15 cellular contexts compared by ENCODE assay signal in genomic region chr12:6626654-6627283, GRCh38. TPM values are rescaled to one million over a fixed set of nuclear protein-coding genes. Genes with fewer than 3 reads are reported as not detected.
DNase-seq lines count a peak whose midpoint lies in the region; ATAC-seq and TF ChIP-seq lines count a peak whose summit lies in the region.
"Had no signal": no experiment of that assay in that cellular context is flagged by ENCODE, and none has a peak within 500 bp of the region (broad histone marks: within the 10 kb centered on the region; RNA-seq: fewer than 3 reads in every experiment).

No MANE protein-coding gene starts in this region.

- no peaks in the 10 kb centered on the region for H3K36me3 Mint-ChIP-seq in stimulated activated naive CD8-positive, alpha-beta T cell treated with anti-CD3 and anti-CD28 coated beads, Interleukin-15, Interleukin-2, amounts not matched to agents 100 ng/mL and 50 ng/mL, for 24 hours (ENCODE audit: low read depth)
- peaks cover 53% of the 10 kb centered on the region for H3K36me3 Mint-ChIP-seq in effector memory CD8-positive, alpha-beta T cell (ENCODE audit: insufficient read depth)

- no peak overlapping the region for H3K4me3 ChIP-seq in SK-N-MC
- no peak overlapping the region for H3K4me3 ChIP-seq in transverse colon
- H3K4me3 ChIP-seq: cardiac muscle cell had no signal

- peak overlapping the region; percentile 26 for H3K9ac ChIP-seq in SK-N-MC (ENCODE audit: insufficient read length)
- H3K9ac ChIP-seq: parathyroid adenoma had no signal

- H3K27ac ChIP-seq in SK-N-MC (no peak overlapping the region), transverse colon (no peak overlapping the region)
- H3K27ac ChIP-seq: cardiac muscle cell, epithelial cell of prostate, lower lobe of right lung, parathyroid adenoma had no signal

- intact Hi-C loops in transverse colon (cut with DNase I; ENCODE audit: low total_unique reads): no loop called here

- no peaks in the 10 kb centered on the region for H3K27me3 ChIP-seq in transverse colon
- H3K27me3 ChIP-seq: cardiac muscle cell had no signal

- no peaks in the 10 kb centered on the region for H3K9me3 Mint-ChIP-seq in stimulated activated naive CD8-positive, alpha-beta T cell treated with anti-CD3 and anti-CD28 coated beads, Interleukin-15, Interleukin-2, amounts not matched to agents 100 ng/mL and 50 ng/mL, for 24 hours
- H3K9me3 Mint-ChIP-seq in effector memory CD8-positive, alpha-beta T cell: no peaks in the 10 kb centered on the region

- peaks cover 0 to 10% (median 7%) of the 10 kb centered on the region in 4 donors for H3K4me1 ChIP-seq in transverse colon

- no peaks in the 10 kb centered on the region for H3K9me3 ChIP-seq in SK-N-MC (ENCODE audit: low read depth, low read length)
- no peaks in the 10 kb centered on the region for H3K9me3 ChIP-seq in transverse colon
- H3K9me3 ChIP-seq: lower lobe of right lung had no signal

- H3K4me1 Mint-ChIP-seq in stimulated activated naive CD8-positive, alpha-beta T cell treated with anti-CD3 and anti-CD28 coated beads, Interleukin-15, Interleukin-2, amounts not matched to agents 100 ng/mL and 50 ng/mL, for 24 hours (ENCODE audit: low read depth): peaks cover 48% of the 10 kb centered on the region
- peaks cover 28 to 37% of the 10 kb centered on the region in 2 donors for H3K4me1 Mint-ChIP-seq in effector memory CD8-positive, alpha-beta T cell (ENCODE audit: low read depth in 2 of 2)

- no peaks in the 10 kb centered on the region for H3K27me3 Mint-ChIP-seq in stimulated activated naive CD8-positive, alpha-beta T cell treated with anti-CD3 and anti-CD28 coated beads, Interleukin-15, Interleukin-2, amounts not matched to agents 100 ng/mL and 50 ng/mL, for 24 hours
- no peaks in the 10 kb centered on the region for H3K27me3 Mint-ChIP-seq in effector memory CD8-positive, alpha-beta T cell

- H3K27ac Mint-ChIP-seq in stimulated activated naive CD8-positive, alpha-beta T cell treated with anti-CD3 and anti-CD28 coated beads, Interleukin-15, Interleukin-2, amounts not matched to agents 100 ng/mL and 50 ng/mL, for 24 hours: peak overlapping the region; percentile 70
- H3K27ac Mint-ChIP-seq in effector memory CD8-positive, alpha-beta T cell: peak overlapping the region; percentile 67 to 85

- in situ Hi-C loops in transverse colon (cut with MboI; ENCODE audit: low pct_ligation_motif_present in 1 of 4, low pct_unique_long_range_greater_than_20kb in 1 of 4, low sequenced_read_pairs in 3 of 4): no loop called here

- 76 to 85% methylated on average over 6 to 8 of the region's 8 CpGs for WGBS in transverse colon (ENCODE audit: low coverage in 1 of 2), 2 donors

- no peak for DNase-seq in stimulated activated naive CD8-positive, alpha-beta T cell treated with anti-CD3 and anti-CD28 coated beads, Interleukin-15, Interleukin-2, amounts not matched to agents 100 U/mL and 50 U/mL, for 24 hours
- DNase-seq in SK-N-MC (ENCODE audit: low read depth, low spot score) (no peak), transverse colon (no peak)
- DNase-seq in effector memory CD8-positive, alpha-beta T cell: no peak
- DNase-seq: hippocampal formation, KG1, lower lobe of right lung had no signal

- H3K4me3 Mint-ChIP-seq in stimulated activated naive CD8-positive, alpha-beta T cell treated with anti-CD3 and anti-CD28 coated beads, Interleukin-15, Interleukin-2, amounts not matched to agents 100 ng/mL and 50 ng/mL, for 24 hours: peak overlapping the region; percentile 80
- peak overlapping the region; percentile 79 to 84 for H3K4me3 Mint-ChIP-seq in effector memory CD8-positive, alpha-beta T cell

- no peak for ATAC-seq in stimulated activated naive CD8-positive, alpha-beta T cell treated with anti-CD3 and anti-CD28 coated beads, Interleukin-15, Interleukin-2, amounts not matched to agents 100 U/mL and 50 U/mL, for 24 hours
- peak; percentile 26 for ATAC-seq in effector memory CD8-positive, alpha-beta T cell (replicated peaks)
- ATAC-seq in GM19023 (IDR thresholded peaks at IDR 0.05; ENCODE audit: unreplicated experiment) (no peak), GM21423 (IDR thresholded peaks at IDR 0.05; ENCODE audit: unreplicated experiment) (no peak), HG02642 (IDR thresholded peaks at IDR 0.05; ENCODE audit: poor library complexity, unreplicated experiment) (no peak)

- no peak for TF ChIP-seq POLR2A in transverse colon (IDR thresholded peaks at IDR 0.05)

- H3K36me3 ChIP-seq in SK-N-MC (ENCODE audit: insufficient read depth, low read length) (no peaks in the 10 kb centered on the region), transverse colon (no peaks in the 10 kb centered on the region)
- H3K36me3 ChIP-seq: cardiac muscle cell, lower lobe of right lung had no signal

- no peak for TF ChIP-seq CTCF in transverse colon (IDR thresholded peaks at IDR 0.05)

- TF ChIP-seq EP300 in transverse colon (IDR thresholded peaks at IDR 0.05; ENCODE audit: low read depth): no peak

RNA-seq across cellular contexts. Expression of gene LPAR5, which starts 9.0 kb away (rescaled TPM):
- total RNA-seq in transverse colon: 10 to 100 TPM; 27.9 to 50.1 (median 30.2) TPM
- total RNA-seq: RPMI7951 had no signal

RNA-seq across cellular contexts. Expression of gene CHD4, which starts 19.6 kb away (rescaled TPM):
- total RNA-seq in transverse colon: 100 to 1,000 TPM; 142 to 165 (median 154) TPM

RNA-seq across cellular contexts. Expression of gene ACRBP, which starts 20.5 kb away (rescaled TPM):
- total RNA-seq in transverse colon: 1 to 10 TPM in 3 of 4 donors, not detected in 1; 2.2 to 2.9 (median 2.7) TPM

RNA-seq across cellular contexts. Expression of gene ING4, which starts 36.1 kb away (rescaled TPM):
- total RNA-seq in transverse colon: 100 to 1,000 TPM in 1 of 4 donors, 10 to 100 TPM in 3; 41.8 to 165 (median 56.6) TPM

RNA-seq across cellular contexts. Expression of gene NOP2, which starts 58.7 kb away (rescaled TPM):
- total RNA-seq in transverse colon: 100 to 1,000 TPM in 1 of 4 donors, 10 to 100 TPM in 3; 12.8 to 167 (median 30.5) TPM
